21 cellular contexts compared by ENCODE assay signal in genomic region chr22:35959121-35959800, GRCh38.
DNase-seq lines count a peak whose midpoint lies in the region; ATAC-seq and TF ChIP-seq lines count a peak whose summit lies in the region.
"Had no signal": no experiment of that assay in that cellular context is flagged by ENCODE, and none has a peak within 500 bp of the region (broad histone marks: within the 10 kb centered on the region; RNA-seq: fewer than 3 reads in every experiment).

No MANE protein-coding gene starts in this region.

- peak overlapping the region; percentile 86 for H3K27ac Mint-ChIP-seq in endothelial cell (ENCODE audit: unreplicated experiment)
- H3K27ac Mint-ChIP-seq: activated CD4-positive, alpha-beta memory T cell treated with anti-CD3 and anti-CD28 coated beads, Interleukin-2, amount 10 ng/mL, durations not matched to agents 7 days and 5 days; activated naive CD8-positive, alpha-beta T cell treated with anti-CD3 and anti-CD28 coated beads, Interleukin-2, amount 10 ng/mL, durations not matched to agents 7 days and 5 days had no signal

- no peaks in the 10 kb centered on the region for H3K9me3 ChIP-seq in left ventricle myocardium inferior (replicated peaks)
- no peaks in the 10 kb centered on the region for H3K9me3 ChIP-seq in heart left ventricle
- H3K9me3 ChIP-seq in A673 (ENCODE audit: low read depth, low read length, poor library complexity, severe bottlenecking), result no peaks in the 10 kb centered on the region
- H3K9me3 ChIP-seq: BLaER1 had no signal

- H3K9me3 Mint-ChIP-seq in endothelial cell (ENCODE audit: unreplicated experiment), result no peaks in the 10 kb centered on the region
- H3K9me3 Mint-ChIP-seq: activated CD4-positive, alpha-beta memory T cell treated with anti-CD3 and anti-CD28 coated beads, Interleukin-2, amount 10 ng/mL, durations not matched to agents 7 days and 5 days; activated naive CD8-positive, alpha-beta T cell treated with anti-CD3 and anti-CD28 coated beads, Interleukin-2, amount 10 ng/mL, durations not matched to agents 7 days and 5 days; central memory CD8-positive, alpha-beta T cell had no signal

- peaks cover 49% of the 10 kb centered on the region for H3K4me1 Mint-ChIP-seq in endothelial cell (ENCODE audit: unreplicated experiment)
- H3K4me1 Mint-ChIP-seq: activated CD4-positive, alpha-beta memory T cell treated with anti-CD3 and anti-CD28 coated beads, Interleukin-2, amount 10 ng/mL, durations not matched to agents 7 days and 5 days; activated naive CD8-positive, alpha-beta T cell treated with anti-CD3 and anti-CD28 coated beads, Interleukin-2, amount 10 ng/mL, durations not matched to agents 7 days and 5 days; central memory CD8-positive, alpha-beta T cell had no signal

- H3K4me3 ChIP-seq in left ventricle myocardium inferior, result no peak overlapping the region
- H3K4me3 ChIP-seq in heart left ventricle, result no peak overlapping the region
- H3K4me3 ChIP-seq in A673 (ENCODE audit: low read depth, low read length, poor library complexity, severe bottlenecking), result no peak overlapping the region
- H3K4me3 ChIP-seq: BLaER1, GM12878 had no signal

- no peak overlapping the region for H3K4me3 Mint-ChIP-seq in endothelial cell (ENCODE audit: unreplicated experiment)
- H3K4me3 Mint-ChIP-seq: activated CD4-positive, alpha-beta memory T cell treated with anti-CD3 and anti-CD28 coated beads, Interleukin-2, amount 10 ng/mL, durations not matched to agents 7 days and 5 days; activated naive CD8-positive, alpha-beta T cell treated with anti-CD3 and anti-CD28 coated beads, Interleukin-2, amount 10 ng/mL, durations not matched to agents 7 days and 5 days; central memory CD8-positive, alpha-beta T cell had no signal

- H3K27me3 Mint-ChIP-seq in endothelial cell (ENCODE audit: unreplicated experiment), result peaks cover 10% of the 10 kb centered on the region

- intact Hi-C loops in left ventricle myocardium inferior (cut with micrococcal nuclease) (no loop called here), heart left ventricle (cut with DNase I) (no loop called here), A673 (cut with micrococcal nuclease; ENCODE audit: unreplicated experiment) (no loop called here)

- DNase-seq in left ventricle myocardium inferior (no peak), heart left ventricle (no peak), NCI-H2227 (lab: John Stamatoyannopoulos, UW; ENCODE audit: unreplicated experiment) (peak; percentile 70), endothelial cell (ENCODE audit: low spot score) (no peak), SK-N-DZ (ENCODE audit: low spot score) (no peak), SIG-M5 treated with dmso at 0.1 percent for 504 hours (lab: John Stamatoyannopoulos, UW; ENCODE audit: unreplicated experiment) (no peak), A673 (ENCODE audit: low spot score) (no peak), 8988T (no peak)
- DNase-seq: activated CD4-positive, alpha-beta memory T cell treated with anti-CD3 and anti-CD28 coated beads, Interleukin-2, amount 10 ng/mL, durations not matched to agents 7 days and 5 days; activated CD4-positive, CD25-positive, alpha-beta regulatory T cell; activated effector memory CD4-positive, alpha-beta T cell treated with Interleukin-2 at 50 U/mL for 16 hours; activated naive CD8-positive, alpha-beta T cell treated with anti-CD3 and anti-CD28 coated beads, Interleukin-2, amount 10 ng/mL, durations not matched to agents 7 days and 5 days; mesendoderm; NCI-H2029 treated with DMSO at 0.1 percent for 48 hours; nucleus accumbens; small intestine; stimulated activated CD4-positive, alpha-beta T cell treated with anti-CD3 and anti-CD28 coated beads, Interleukin-2, amount 100 ng/mL, for 24 hours had no signal

- TF ChIP-seq POLR2A in heart left ventricle (IDR thresholded peaks at IDR 0.05), result no peak

- POLR2A ChIA-PET in A673 (lab: Charles Lee; ENCODE audit: low non-redundant PET), result no interaction called here

- no peak for ATAC-seq in heart left ventricle
- ATAC-seq: GM12878 had no signal

- H3K36me3 Mint-ChIP-seq in endothelial cell (ENCODE audit: low read depth, unreplicated experiment), result no peaks in the 10 kb centered on the region
- H3K36me3 Mint-ChIP-seq: activated naive CD8-positive, alpha-beta T cell treated with anti-CD3 and anti-CD28 coated beads, Interleukin-2, amount 10 ng/mL, durations not matched to agents 7 days and 5 days had no signal

- H3K36me3 ChIP-seq in left ventricle myocardium inferior (no peaks in the 10 kb centered on the region), heart left ventricle (no peaks in the 10 kb centered on the region), A673 (ENCODE audit: insufficient read depth, low read length, poor library complexity, severe bottlenecking) (no peaks in the 10 kb centered on the region)
- H3K36me3 ChIP-seq: BLaER1 had no signal

- BruUV-seq in A673 (replicated peaks; lab: Mats Ljungman, UMichigan), result no TSS peak

- TF ChIP-seq CTCF in left ventricle myocardium inferior (IDR thresholded peaks at IDR 0.05; ENCODE audit: borderline replicate concordance), result no peak
- no peak for TF ChIP-seq CTCF in heart left ventricle (IDR thresholded peaks at IDR 0.05)
- no peak for TF ChIP-seq CTCF in endothelial cell (IDR thresholded peaks at IDR 0.05; ENCODE audit: unreplicated experiment)
- no peak for TF ChIP-seq CTCF in A673 (conservative IDR thresholded peaks at IDR 0.05; ENCODE audit: low read depth, low read length)

- H3K27me3 ChIP-seq in left ventricle myocardium inferior (ENCODE audit: low read depth) (no peaks in the 10 kb centered on the region), heart left ventricle (no peaks in the 10 kb centered on the region), A673 (replicated peaks; ENCODE audit: insufficient read depth, low read depth, low read length, poor library complexity) (no peaks in the 10 kb centered on the region)
- H3K27me3 ChIP-seq: BLaER1 had no signal

- H3K4me1 ChIP-seq in left ventricle myocardium inferior, result peaks cover 59% of the 10 kb centered on the region
- peaks cover 7 to 55% (median 36%) of the 10 kb centered on the region in 12 donors for H3K4me1 ChIP-seq in heart left ventricle
- H3K4me1 ChIP-seq in A673 (ENCODE audit: insufficient read depth, low read length, poor library complexity, severe bottlenecking), result peaks cover 40% of the 10 kb centered on the region
- H3K4me1 ChIP-seq: BLaER1 had no signal

- CTCF ChIA-PET in A673 (lab: Charles Lee), result interaction anchor here (0.6 kb wide), 1 partner anchor 70 kb away, joined by 3 read pairs; the partner anchor contains the start of gene RBFOX2

- H3K27ac ChIP-seq in left ventricle myocardium inferior (replicated peaks) (peak overlapping the region; percentile 43), heart left ventricle (peak overlapping the region in 3 of 12 donors; percentile 3 to 30 (median 27)), A673 (ENCODE audit: low read depth, low read length, poor library complexity, severe bottlenecking) (no peak overlapping the region)
- H3K27ac ChIP-seq: BLaER1, KMS-11 had no signal

- 70 to 76% (median 73%) methylated on average over 5 of the region's 5 CpGs for WGBS in heart left ventricle, 4 donors
